8 cellular contexts compared by ENCODE assay signal in genomic region chr16:30876867-30877266, GRCh38. TPM values are rescaled to one million over a fixed set of nuclear protein-coding genes. Genes with fewer than 3 reads are reported as not detected.
DNase-seq lines count a peak whose midpoint lies in the region; ATAC-seq and TF ChIP-seq lines count a peak whose summit lies in the region.

No MANE protein-coding gene starts in this region.

- H3K27ac ChIP-seq in testis (peak overlapping the region; percentile 28 to 72), thyroid gland (peak overlapping the region in 1 of 3 donors; percentile 63)

- no peaks in the 10 kb centered on the region for H3K27me3 Mint-ChIP-seq in activated CD4-positive, alpha-beta T cell treated with anti-CD3 and anti-CD28 coated beads, Interleukin-2, amount 10 ng/mL, durations not matched to agents 7 days and 5 days
- no peaks in the 10 kb centered on the region for H3K27me3 Mint-ChIP-seq in activated CD8-positive, alpha-beta T cell treated with anti-CD3 and anti-CD28 coated beads, Interleukin-2, amount 10 ng/mL, durations not matched to agents 7 days and 5 days (ENCODE audit: low read depth)

- DNase-seq in activated CD4-positive, alpha-beta T cell treated with anti-CD3 and anti-CD28 coated beads, Interleukin-2, amount 10 ng/mL, durations not matched to agents 7 days and 5 days: no peak
- no peak for DNase-seq in activated CD4-positive, alpha-beta T cell treated with anti-CD3 and anti-CD28 coated beads, Interleukin-2, amount 50 U/mL, for 4 hours
- no peak for DNase-seq in activated CD8-positive, alpha-beta T cell treated with anti-CD3 and anti-CD28 coated beads, Interleukin-2, amount 10 ng/mL, durations not matched to agents 7 days and 5 days
- peak; percentile 61 for DNase-seq in islet precursor cell
- no peak for DNase-seq in testis
- DNase-seq in left lobe of liver (ENCODE audit: low spot score): no peak
- no peak for DNase-seq in thyroid gland
- DNase-seq in LoVo (ENCODE audit: low spot score): no peak

- CTCF ChIA-PET in activated CD4-positive, alpha-beta T cell treated with anti-CD3 and anti-CD28 coated beads, Interleukin-2, amount 10 ng/mL, durations not matched to agents 7 days and 5 days (lab: Charles Lee): interaction anchor here (0.6 to 5.1 kb wide), 3 partner anchors 24 to 792 kb away, joined by 3 to 23 read pairs (median 4); no protein-coding TSS in a partner anchor
- CTCF ChIA-PET in activated CD8-positive, alpha-beta T cell treated with anti-CD3 and anti-CD28 coated beads, Interleukin-2, amount 10 ng/mL, durations not matched to agents 7 days and 5 days (lab: Charles Lee): interaction anchor here (2.4 to 7.3 kb wide), 3 partner anchors 25 to 65 kb away, joined by 8 to 63 read pairs (median 42); no protein-coding TSS in a partner anchor

- TF ChIP-seq POLR2A in testis (IDR thresholded peaks at IDR 0.05) (no peak), thyroid gland (IDR thresholded peaks at IDR 0.05) (no peak)

- peaks cover 36% of the 10 kb centered on the region for H3K4me1 Mint-ChIP-seq in activated CD4-positive, alpha-beta T cell treated with anti-CD3 and anti-CD28 coated beads, Interleukin-2, amount 10 ng/mL, durations not matched to agents 7 days and 5 days
- peaks cover 44% of the 10 kb centered on the region for H3K4me1 Mint-ChIP-seq in activated CD8-positive, alpha-beta T cell treated with anti-CD3 and anti-CD28 coated beads, Interleukin-2, amount 10 ng/mL, durations not matched to agents 7 days and 5 days (ENCODE audit: low read depth)

- intact Hi-C loops in testis (cut with DNase I; ENCODE audit: low total_unique reads): no loop called here
- intact Hi-C loops in thyroid gland (cut with DNase I): no loop called here

- POLR2A ChIA-PET in activated CD4-positive, alpha-beta T cell treated with anti-CD3 and anti-CD28 coated beads, Interleukin-2, amount 10 ng/mL, durations not matched to agents 7 days and 5 days (lab: Charles Lee): no interaction called here
- POLR2A ChIA-PET in activated CD8-positive, alpha-beta T cell treated with anti-CD3 and anti-CD28 coated beads, Interleukin-2, amount 10 ng/mL, durations not matched to agents 7 days and 5 days (lab: Charles Lee): interaction anchor here (1.3 to 5.8 kb wide), 5 partner anchors 9 to 129 kb away, joined by 4 to 73 read pairs (median 6); partner anchors contain the start of genes BCL7C and PHKG2

- peak overlapping the region; percentile 94 for H3K4me3 Mint-ChIP-seq in activated CD4-positive, alpha-beta T cell treated with anti-CD3 and anti-CD28 coated beads, Interleukin-2, amount 10 ng/mL, durations not matched to agents 7 days and 5 days
- H3K4me3 Mint-ChIP-seq in activated CD8-positive, alpha-beta T cell treated with anti-CD3 and anti-CD28 coated beads, Interleukin-2, amount 10 ng/mL, durations not matched to agents 7 days and 5 days: peak overlapping the region; percentile 94

- WGBS in testis, 2 donors: 54 to 64% methylated on average over 5 of the region's 5 CpGs
- WGBS in thyroid gland, 2 donors: 75 to 86% methylated on average over 5 of the region's 5 CpGs

- H3K4me1 ChIP-seq in testis (peaks cover 19% of the 10 kb centered on the region), thyroid gland (peaks cover 16 to 24% of the 10 kb centered on the region in 2 donors)

- H3K9me3 ChIP-seq in testis (no peaks in the 10 kb centered on the region), thyroid gland (no peaks in the 10 kb centered on the region)

- H3K27me3 ChIP-seq in testis (no peaks in the 10 kb centered on the region), thyroid gland (no peaks in the 10 kb centered on the region)

- H3K4me3 ChIP-seq in testis: no peak overlapping the region
- peak overlapping the region in 1 of 3 donors; percentile 81 for H3K4me3 ChIP-seq in thyroid gland (replicated peaks in 1 of 3)

- H3K9me3 Mint-ChIP-seq in activated CD4-positive, alpha-beta T cell treated with anti-CD3 and anti-CD28 coated beads, Interleukin-2, amount 10 ng/mL, durations not matched to agents 7 days and 5 days: no peaks in the 10 kb centered on the region
- H3K9me3 Mint-ChIP-seq in activated CD8-positive, alpha-beta T cell treated with anti-CD3 and anti-CD28 coated beads, Interleukin-2, amount 10 ng/mL, durations not matched to agents 7 days and 5 days (ENCODE audit: insufficient read depth): no peaks in the 10 kb centered on the region

- peak overlapping the region; percentile 98 for H3K27ac Mint-ChIP-seq in activated CD4-positive, alpha-beta T cell treated with anti-CD3 and anti-CD28 coated beads, Interleukin-2, amount 10 ng/mL, durations not matched to agents 7 days and 5 days
- peak overlapping the region; percentile 86 for H3K27ac Mint-ChIP-seq in activated CD8-positive, alpha-beta T cell treated with anti-CD3 and anti-CD28 coated beads, Interleukin-2, amount 10 ng/mL, durations not matched to agents 7 days and 5 days

- no peak for ATAC-seq in activated CD8-positive, alpha-beta T cell treated with anti-CD3 and anti-CD28 coated beads, Interleukin-2, amount 10 ng/mL, durations not matched to agents 7 days and 5 days
- no peak for ATAC-seq in left lobe of liver

- H3K36me3 Mint-ChIP-seq in activated CD4-positive, alpha-beta T cell treated with anti-CD3 and anti-CD28 coated beads, Interleukin-2, amount 10 ng/mL, durations not matched to agents 7 days and 5 days (ENCODE audit: low read depth): peaks cover 35% of the 10 kb centered on the region
- peaks cover 26% of the 10 kb centered on the region for H3K36me3 Mint-ChIP-seq in activated CD8-positive, alpha-beta T cell treated with anti-CD3 and anti-CD28 coated beads, Interleukin-2, amount 10 ng/mL, durations not matched to agents 7 days and 5 days (ENCODE audit: low read depth)

- TF ChIP-seq CTCF in testis (IDR thresholded peaks at IDR 0.05): no peak
- TF ChIP-seq CTCF in thyroid gland (IDR thresholded peaks at IDR 0.05): no peak

- H3K36me3 ChIP-seq in testis (ENCODE audit: low read depth, missing control alignments): no peaks in the 10 kb centered on the region
- peaks cover 0 to 3% of the 10 kb centered on the region in 2 donors for H3K36me3 ChIP-seq in thyroid gland

RNA-seq across cellular contexts. Expression of gene BCL7C, which starts 17.0 kb away (rescaled TPM):
- 10 to 100 TPM; 21.8 to 22.1 TPM for total RNA-seq in activated CD4-positive, alpha-beta T cell treated with anti-CD3 and anti-CD28 coated beads, Interleukin-2, amount 10 ng/mL, durations not matched to agents 7 days and 5 days
- total RNA-seq in activated CD8-positive, alpha-beta T cell treated with anti-CD3 and anti-CD28 coated beads, Interleukin-2, amount 10 ng/mL, durations not matched to agents 7 days and 5 days: 10 to 100 TPM; 30.3 to 34.5 TPM
- 10 to 100 TPM; 49.6 to 57.4 TPM for total RNA-seq in testis
- polyA plus RNA-seq in testis (ENCODE audit: insufficient read depth, low read depth, low replicate concordance): 40.2 TPM
- total RNA-seq in left lobe of liver: 6.2 TPM
- total RNA-seq in thyroid gland: 10 to 100 TPM; 43.6 to 67.6 (median 47.9) TPM

RNA-seq across cellular contexts. Expression of gene CTF1, which starts 19.5 kb away (rescaled TPM):
- under 1 TPM; 0.22 to 0.31 TPM for total RNA-seq in activated CD4-positive, alpha-beta T cell treated with anti-CD3 and anti-CD28 coated beads, Interleukin-2, amount 10 ng/mL, durations not matched to agents 7 days and 5 days
- under 1 TPM; 0.23 to 0.34 TPM for total RNA-seq in activated CD8-positive, alpha-beta T cell treated with anti-CD3 and anti-CD28 coated beads, Interleukin-2, amount 10 ng/mL, durations not matched to agents 7 days and 5 days
- total RNA-seq in testis (1 to 10 TPM; 5.9 to 9.0 TPM), left lobe of liver (0.58 TPM), thyroid gland (1 to 10 TPM; 2.6 to 7.5 (median 5.6) TPM)
- 5.6 TPM for polyA plus RNA-seq in testis (ENCODE audit: insufficient read depth, low read depth, low replicate concordance)

RNA-seq across cellular contexts. Expression of gene FBXL19, which starts 46.5 kb away (rescaled TPM):
- 10 to 100 TPM; 21.7 to 22.4 TPM for total RNA-seq in activated CD4-positive, alpha-beta T cell treated with anti-CD3 and anti-CD28 coated beads, Interleukin-2, amount 10 ng/mL, durations not matched to agents 7 days and 5 days
- 10 to 100 TPM; 22.7 to 23.1 TPM for total RNA-seq in activated CD8-positive, alpha-beta T cell treated with anti-CD3 and anti-CD28 coated beads, Interleukin-2, amount 10 ng/mL, durations not matched to agents 7 days and 5 days
- total RNA-seq in testis (100 to 1,000 TPM; 142 to 149 TPM), left lobe of liver (3.6 TPM), thyroid gland (10 to 100 TPM; 11.7 to 24.0 (median 14.4) TPM)
- polyA plus RNA-seq in testis (ENCODE audit: insufficient read depth, low read depth, low replicate concordance): 47.0 TPM

Comparison
In these comparisons a context has a peak if more than half of its experiments do, and no peak if none do; other contexts are left out.
1. RNA of gene FBXL19, which starts 46.5 kb away (total RNA-seq): 142 to 149 TPM in testis; 22.7 to 23.1 TPM in activated CD8-positive, alpha-beta T cell treated with anti-CD3 and anti-CD28 coated beads, Interleukin-2, amount 10 ng/mL, durations not matched to agents 7 days and 5 days, 21.7 to 22.4 TPM in activated CD4-positive, alpha-beta T cell treated with anti-CD3 and anti-CD28 coated beads, Interleukin-2, amount 10 ng/mL, durations not matched to agents 7 days and 5 days, 11.7 to 24.0 TPM in thyroid gland and 3.6 TPM in left lobe of liver (single experiment); every median in the first group is over 4 times any median in the second.